In the genomic region with DNA sequence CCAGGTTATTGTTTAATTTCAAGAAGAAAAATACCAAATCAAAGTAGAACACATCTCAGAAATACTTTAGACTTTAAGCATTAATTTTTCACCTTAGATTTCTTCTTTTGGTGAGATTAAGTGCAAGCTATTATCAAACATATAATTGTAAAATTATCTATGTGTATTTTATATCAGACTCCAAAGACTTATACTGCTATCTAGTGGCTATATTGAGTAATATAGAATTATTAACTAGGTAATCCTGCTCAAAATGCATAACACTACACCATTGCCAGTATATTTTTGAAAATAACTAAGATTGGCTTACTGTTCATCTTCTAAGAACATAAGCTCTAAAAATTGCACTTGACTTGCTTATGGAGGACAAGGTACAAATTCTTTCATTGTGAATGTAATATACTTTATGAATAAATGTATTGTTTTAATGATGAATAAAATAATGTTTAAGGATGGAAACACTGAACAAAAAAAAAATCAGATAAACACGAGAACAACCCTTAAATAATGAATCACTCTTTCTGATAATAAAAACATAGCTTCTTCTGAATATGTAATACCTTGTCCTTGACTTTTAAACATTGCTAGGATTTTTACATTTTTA, we compare ENCODE assay signal across 1 cellular context.
TF ChIP-seq lines count a peak whose summit lies in the region.

No MANE protein-coding gene starts in this region.

TF ChIP-seq in HCT116, 20 proteins besides CTCF, POLR2A, EP300 and RAD21 (continued from another document):
- TF ChIP-seq CBX3 (IDR thresholded peaks at IDR 0.05; ENCODE audit: low read depth), result no peak
